In genomic region chrY:19055232-19056137, GRCh38 we compare ENCODE assay signal across 22 cellular contexts.
DNase-seq lines count a peak whose midpoint lies in the region; ATAC-seq, FAIRE-seq and TF ChIP-seq lines count a peak whose summit lies in the region.
"Had no signal": no experiment of that assay in that cellular context is flagged by ENCODE, and none has a peak within 500 bp of the region (broad histone marks: within the 10 kb centered on the region; RNA-seq: fewer than 3 reads in every experiment).

No MANE protein-coding gene starts in this region.

- no peak for TF ChIP-seq CTCF in VCaP (conservative IDR thresholded peaks at IDR 0.05)
- TF ChIP-seq CTCF in heart right ventricle (IDR thresholded peaks at IDR 0.05) = no peak
- TF ChIP-seq CTCF in prostate gland (IDR thresholded peaks at IDR 0.05) = no peak

- H3K4me1 ChIP-seq in heart right ventricle (peaks cover 0 to 23% (median 0%) of the 10 kb centered on the region in 9 donors), prostate gland (replicated peaks) (no peaks in the 10 kb centered on the region)
- H3K4me1 ChIP-seq: Caco-2 had no signal

- DNase-seq in HCEC 1CT (peak; percentile 3), heart right ventricle (peak in 1 of 2 donors; percentile 15), prostate gland (ENCODE audit: low spot score) (peak; percentile 8), anterior cingulate cortex (lab: John Stamatoyannopoulos, UW) (no peak), frontal cortex (ENCODE audit: low spot score in 2 of 2) (no peak)
- DNase-seq: C1 segment of cervical spinal cord; Caco-2; CD8-positive, alpha-beta T cell; KBM-7; MM.1S; NCI-H2029; NCI-H2227 treated with DMSO at 0.1 percent for 48 hours; NCI-H510A; NCI-H69; SIG-M5 had no signal

- intact Hi-C loops in heart right ventricle (cut with DNase I) = no loop called here
- intact Hi-C loops in prostate gland (cut with DNase I) = no loop called here

- no peak overlapping the region for H3K4me3 ChIP-seq in heart right ventricle
- no peak overlapping the region for H3K4me3 ChIP-seq in prostate gland
- H3K4me3 ChIP-seq: SK-N-MC had no signal

- H3K27me3 ChIP-seq in heart right ventricle = no peaks in the 10 kb centered on the region
- H3K27me3 ChIP-seq in prostate gland (replicated peaks; ENCODE audit: insufficient read depth) = no peaks in the 10 kb centered on the region

- H3K36me3 ChIP-seq in heart right ventricle (no peaks in the 10 kb centered on the region), prostate gland (no peaks in the 10 kb centered on the region)

- FAIRE-seq in frontal cortex (lab: Jason Lieb, UNC) = no peak
- FAIRE-seq: GM12892, GM19239, H54 had no signal

- no peak for TF ChIP-seq POLR2A in prostate gland (IDR thresholded peaks at IDR 0.05)

- H3K9me3 ChIP-seq in heart right ventricle (no peaks in the 10 kb centered on the region), prostate gland (no peaks in the 10 kb centered on the region)
- H3K9me3 ChIP-seq: Caco-2 had no signal

- 58 to 79% methylated on average over 5 of the region's 5 CpGs for WGBS in heart right ventricle, 2 donors
- 86% methylated on average over 4 of the region's 5 CpGs for WGBS in prostate gland

- ATAC-seq in heart right ventricle (peak in 5 of 8 donors; percentile 25 to 93 (median 87)), HG03354 (IDR thresholded peaks at IDR 0.05; ENCODE audit: poor library complexity, severe bottlenecking, unreplicated experiment) (no peak)
- ATAC-seq: CD8-positive, alpha-beta T cell had no signal

- H3K27ac ChIP-seq in VCaP (peak overlapping the region; percentile 81), heart right ventricle (peak overlapping the region in 7 of 10 donors; percentile 15 to 72 (median 62)), prostate gland (peak overlapping the region in 1 of 2 donors; percentile 23)
- H3K27ac ChIP-seq: RWPE1, SK-N-MC had no signal

Comparison
In these comparisons a context has a peak if more than half of its experiments do, and no peak if none do; other contexts are left out.
1. DNase-seq: peak in HCEC 1CT (single experiment) and prostate gland (single experiment); none in anterior cingulate cortex (0 of 58) and frontal cortex (0 of 2).